Comparison of ENCODE assay signal across 2 cellular contexts in the genomic region with DNA sequence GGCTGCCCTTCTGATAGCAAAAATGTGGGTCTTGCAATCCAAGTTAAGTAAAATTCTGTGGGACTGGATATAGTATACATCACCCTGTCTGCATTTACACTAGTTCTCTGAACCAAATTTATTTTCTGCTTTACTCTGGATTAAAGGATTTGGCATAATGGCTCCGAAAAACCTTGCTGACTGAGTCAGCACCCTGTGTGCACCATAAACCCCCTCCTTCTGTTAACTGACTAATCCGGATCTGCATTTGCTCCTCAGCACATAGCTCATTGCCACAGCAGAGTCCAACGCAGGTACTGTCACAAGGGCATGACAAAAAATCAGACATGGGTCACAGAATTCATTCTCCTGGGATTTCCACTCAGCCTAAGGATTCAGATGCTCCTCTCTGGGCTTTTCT.
TF ChIP-seq lines count a peak whose summit lies in the region.

No MANE protein-coding gene starts in this region.

TF ChIP-seq in SK-N-SH treated with all-trans-retinoic acid at 6 μM for 48 hours, 23 proteins besides CTCF, POLR2A, EP300 and RAD21 (continued from another document):
- TF ChIP-seq, protein P1, sequence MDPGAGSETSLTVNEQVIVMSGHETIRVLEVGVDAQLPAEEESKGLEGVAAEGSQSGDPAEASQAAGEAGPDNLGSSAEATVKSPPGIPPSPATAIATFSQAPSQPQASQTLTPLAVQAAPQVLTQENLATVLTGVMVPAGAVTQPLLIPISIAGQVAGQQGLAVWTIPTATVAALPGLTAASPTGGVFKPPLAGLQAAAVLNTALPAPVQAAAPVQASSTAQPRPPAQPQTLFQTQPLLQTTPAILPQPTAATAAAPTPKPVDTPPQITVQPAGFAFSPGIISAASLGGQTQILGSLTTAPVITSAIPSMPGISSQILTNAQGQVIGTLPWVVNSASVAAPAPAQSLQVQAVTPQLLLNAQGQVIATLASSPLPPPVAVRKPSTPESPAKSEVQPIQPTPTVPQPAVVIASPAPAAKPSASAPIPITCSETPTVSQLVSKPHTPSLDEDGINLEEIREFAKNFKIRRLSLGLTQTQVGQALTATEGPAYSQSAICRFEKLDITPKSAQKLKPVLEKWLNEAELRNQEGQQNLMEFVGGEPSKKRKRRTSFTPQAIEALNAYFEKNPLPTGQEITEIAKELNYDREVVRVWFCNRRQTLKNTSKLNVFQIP (CRISPR knock-in tag; IDR thresholded peaks at IDR 0.05; ENCODE audit: borderline replicate concordance, low read depth) = no peak
- TF ChIP-seq ZNF70 (CRISPR knock-in tag; IDR thresholded peaks at IDR 0.05) (no peak), GLIS3 (CRISPR knock-in tag; IDR thresholded peaks at IDR 0.05) (no peak), ESRRG (CRISPR knock-in tag; IDR thresholded peaks at IDR 0.05) (no peak), ZFP30 (CRISPR knock-in tag; IDR thresholded peaks at IDR 0.05) (no peak), ARNTL (CRISPR knock-in tag; IDR thresholded peaks at IDR 0.05; ENCODE audit: borderline replicate concordance, low read depth) (no peak), ISL1 (CRISPR knock-in tag; IDR thresholded peaks at IDR 0.05) (no peak), ZFP3 (CRISPR knock-in tag; IDR thresholded peaks at IDR 0.05) (no peak)
- TF ChIP-seq, protein P2, sequence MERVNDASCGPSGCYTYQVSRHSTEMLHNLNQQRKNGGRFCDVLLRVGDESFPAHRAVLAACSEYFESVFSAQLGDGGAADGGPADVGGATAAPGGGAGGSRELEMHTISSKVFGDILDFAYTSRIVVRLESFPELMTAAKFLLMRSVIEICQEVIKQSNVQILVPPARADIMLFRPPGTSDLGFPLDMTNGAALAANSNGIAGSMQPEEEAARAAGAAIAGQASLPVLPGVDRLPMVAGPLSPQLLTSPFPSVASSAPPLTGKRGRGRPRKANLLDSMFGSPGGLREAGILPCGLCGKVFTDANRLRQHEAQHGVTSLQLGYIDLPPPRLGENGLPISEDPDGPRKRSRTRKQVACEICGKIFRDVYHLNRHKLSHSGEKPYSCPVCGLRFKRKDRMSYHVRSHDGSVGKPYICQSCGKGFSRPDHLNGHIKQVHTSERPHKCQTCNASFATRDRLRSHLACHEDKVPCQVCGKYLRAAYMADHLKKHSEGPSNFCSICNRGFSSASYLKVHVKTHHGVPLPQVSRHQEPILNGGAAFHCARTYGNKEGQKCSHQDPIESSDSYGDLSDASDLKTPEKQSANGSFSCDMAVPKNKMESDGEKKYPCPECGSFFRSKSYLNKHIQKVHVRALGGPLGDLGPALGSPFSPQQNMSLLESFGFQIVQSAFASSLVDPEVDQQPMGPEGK (CRISPR knock-in tag; IDR thresholded peaks at IDR 0.05; ENCODE audit: borderline replicate concordance) = no peak
- TF ChIP-seq, protein P3, sequence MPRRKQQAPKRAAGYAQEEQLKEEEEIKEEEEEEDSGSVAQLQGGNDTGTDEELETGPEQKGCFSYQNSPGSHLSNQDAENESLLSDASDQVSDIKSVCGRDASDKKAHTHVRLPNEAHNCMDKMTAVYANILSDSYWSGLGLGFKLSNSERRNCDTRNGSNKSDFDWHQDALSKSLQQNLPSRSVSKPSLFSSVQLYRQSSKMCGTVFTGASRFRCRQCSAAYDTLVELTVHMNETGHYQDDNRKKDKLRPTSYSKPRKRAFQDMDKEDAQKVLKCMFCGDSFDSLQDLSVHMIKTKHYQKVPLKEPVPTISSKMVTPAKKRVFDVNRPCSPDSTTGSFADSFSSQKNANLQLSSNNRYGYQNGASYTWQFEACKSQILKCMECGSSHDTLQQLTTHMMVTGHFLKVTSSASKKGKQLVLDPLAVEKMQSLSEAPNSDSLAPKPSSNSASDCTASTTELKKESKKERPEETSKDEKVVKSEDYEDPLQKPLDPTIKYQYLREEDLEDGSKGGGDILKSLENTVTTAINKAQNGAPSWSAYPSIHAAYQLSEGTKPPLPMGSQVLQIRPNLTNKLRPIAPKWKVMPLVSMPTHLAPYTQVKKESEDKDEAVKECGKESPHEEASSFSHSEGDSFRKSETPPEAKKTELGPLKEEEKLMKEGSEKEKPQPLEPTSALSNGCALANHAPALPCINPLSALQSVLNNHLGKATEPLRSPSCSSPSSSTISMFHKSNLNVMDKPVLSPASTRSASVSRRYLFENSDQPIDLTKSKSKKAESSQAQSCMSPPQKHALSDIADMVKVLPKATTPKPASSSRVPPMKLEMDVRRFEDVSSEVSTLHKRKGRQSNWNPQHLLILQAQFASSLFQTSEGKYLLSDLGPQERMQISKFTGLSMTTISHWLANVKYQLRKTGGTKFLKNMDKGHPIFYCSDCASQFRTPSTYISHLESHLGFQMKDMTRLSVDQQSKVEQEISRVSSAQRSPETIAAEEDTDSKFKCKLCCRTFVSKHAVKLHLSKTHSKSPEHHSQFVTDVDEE (CRISPR knock-in tag; IDR thresholded peaks at IDR 0.05) = no peak
- TF ChIP-seq, protein P4, sequence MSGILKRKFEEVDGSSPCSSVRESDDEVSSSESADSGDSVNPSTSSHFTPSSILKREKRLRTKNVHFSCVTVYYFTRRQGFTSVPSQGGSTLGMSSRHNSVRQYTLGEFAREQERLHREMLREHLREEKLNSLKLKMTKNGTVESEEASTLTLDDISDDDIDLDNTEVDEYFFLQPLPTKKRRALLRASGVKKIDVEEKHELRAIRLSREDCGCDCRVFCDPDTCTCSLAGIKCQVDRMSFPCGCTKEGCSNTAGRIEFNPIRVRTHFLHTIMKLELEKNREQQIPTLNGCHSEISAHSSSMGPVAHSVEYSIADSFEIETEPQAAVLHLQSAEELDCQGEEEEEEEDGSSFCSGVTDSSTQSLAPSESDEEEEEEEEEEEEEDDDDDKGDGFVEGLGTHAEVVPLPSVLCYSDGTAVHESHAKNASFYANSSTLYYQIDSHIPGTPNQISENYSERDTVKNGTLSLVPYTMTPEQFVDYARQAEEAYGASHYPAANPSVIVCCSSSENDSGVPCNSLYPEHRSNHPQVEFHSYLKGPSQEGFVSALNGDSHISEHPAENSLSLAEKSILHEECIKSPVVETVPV (CRISPR knock-in tag; IDR thresholded peaks at IDR 0.05) = no peak

TF ChIP-seq in SK-N-SH, 30 proteins besides CTCF, POLR2A, EP300 and RAD21 (continued from another document):
- no peak for TF ChIP-seq FOXJ3 (CRISPR knock-in tag; IDR thresholded peaks at IDR 0.05)
- no peak for TF ChIP-seq POLR2AphosphoS5 (IDR thresholded peaks at IDR 0.05; ENCODE audit: low read depth, low read length)
- TF ChIP-seq TCF12 (IDR thresholded peaks at IDR 0.05) = no peak
- TF ChIP-seq TEAD4 (IDR thresholded peaks at IDR 0.05; ENCODE audit: borderline replicate concordance, insufficient read depth) = no peak
TF ChIP-seq in SK-N-SH: peak in this region for 0.
